1 cellular context compared by ENCODE assay signal in genomic region chr4:166972071-166972470, GRCh38.
A peak's percentile ranks its signal among the peaks of the same experiment; 100 is the strongest.
TF ChIP-seq lines count a peak whose summit lies in the region.

No MANE protein-coding gene starts in this region.

TF ChIP-seq in SK-N-SH treated with all-trans-retinoic acid at 6 μM for 48 hours, 23 proteins besides CTCF, POLR2A, EP300 and RAD21 (continued from another document):
- no peak for TF ChIP-seq TSHZ2 (CRISPR knock-in tag; IDR thresholded peaks at IDR 0.05)
- TF ChIP-seq SNAI2 (CRISPR knock-in tag; IDR thresholded peaks at IDR 0.05), result no peak
- TF ChIP-seq OSR1 (CRISPR knock-in tag; IDR thresholded peaks at IDR 0.05), result no peak
- 0 out of 2 replicates have a peak, but pooled peaks have one; percentile 12 for TF ChIP-seq ISL1 (CRISPR knock-in tag; IDR thresholded peaks at IDR 0.05)
